8 cellular contexts compared by ENCODE assay signal in the genomic region with DNA sequence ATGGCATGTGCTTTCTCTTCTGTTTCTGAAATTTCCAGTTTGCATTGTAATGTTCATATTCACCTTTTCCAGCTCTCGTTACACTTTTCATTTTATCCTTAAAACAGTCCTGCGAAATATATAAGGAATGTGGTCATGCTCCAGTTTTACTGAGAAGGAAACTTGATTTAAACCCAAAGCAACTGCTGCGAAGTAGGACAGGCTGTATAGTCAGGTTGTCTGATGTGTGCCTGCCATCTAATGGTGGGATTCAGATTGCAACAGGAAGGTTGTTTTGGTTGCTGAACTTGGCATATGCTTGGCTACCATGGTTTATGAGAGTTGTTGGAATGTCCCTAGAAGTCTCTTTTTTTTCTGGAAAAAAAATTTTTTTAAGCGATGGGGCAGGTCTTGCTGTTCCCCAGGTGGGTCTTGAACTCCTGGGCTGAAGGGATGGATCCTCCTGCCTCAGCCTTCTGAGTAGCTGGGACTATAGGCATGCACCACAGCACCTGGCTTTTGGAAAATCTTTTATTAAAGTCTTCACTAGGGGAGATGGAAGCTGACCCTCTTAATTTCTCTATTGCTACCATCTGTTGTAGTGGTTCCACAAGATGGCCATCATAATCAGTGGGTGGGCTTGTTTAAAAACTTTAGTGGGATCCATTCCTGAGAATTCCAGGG.
DNase-seq lines count a peak whose midpoint lies in the region; ATAC-seq and TF ChIP-seq lines count a peak whose summit lies in the region.

No MANE protein-coding gene starts in this region.

- TF ChIP-seq CTCF in GM12864 (IDR thresholded peaks at IDR 0.05; ENCODE audit: low read depth, low read length, missing control alignments) (peak; percentile 84), HCT116 (IDR thresholded peaks at IDR 0.05 in 2 of 3, conservative IDR thresholded peaks at IDR 0.05 in 1 of 3; ENCODE audit: borderline replicate concordance in 1 of 3, insufficient read depth in 1 of 3, low read depth in 2 of 3, low read length in 2 of 3) (peak; percentile 80 to 93 (median 92)), cardiac muscle cell (IDR thresholded peaks at IDR 0.05; ENCODE audit: low read depth, low read length) (peak; percentile 90)

- no peak overlapping the region for H2AFZ ChIP-seq in HCT116 (ENCODE audit: low read depth, low read length, poor library complexity, severe bottlenecking)

- no peak overlapping the region for H3K4me2 ChIP-seq in HCT116 (ENCODE audit: low read length)

- H3K4me1 ChIP-seq in HCT116 (ENCODE audit: control insufficient read depth in 1 of 2, insufficient read depth in 2 of 2, low read length in 2 of 2), result no peaks in the 10 kb centered on the region
- H3K4me1 ChIP-seq in cardiac muscle cell (ENCODE audit: low read depth), result no peaks in the 10 kb centered on the region

- no peak overlapping the region for H3K4me3 ChIP-seq in GM12864 (ENCODE audit: low read depth, low read length)
- H3K4me3 ChIP-seq in HCT116 (replicated peaks in 1 of 2; ENCODE audit: low read depth in 1 of 2, low read length in 2 of 2), result no peak overlapping the region
- no peak overlapping the region for H3K4me3 ChIP-seq in MG63
- H3K4me3 ChIP-seq in cardiac muscle cell, result no peak overlapping the region

- H3K27me3 ChIP-seq in HCT116 (ENCODE audit: insufficient read depth, low read length) (no peaks in the 10 kb centered on the region), MG63 (no peaks in the 10 kb centered on the region), cardiac muscle cell (no peaks in the 10 kb centered on the region)

- ATAC-seq in HCT116, result peak; percentile 80
- peak; percentile 87 to 88 for ATAC-seq in activated naive CD4-positive, alpha-beta T cell treated with anti-CD3 and anti-CD28 coated beads, Interleukin-2, amount 50 U/mL, for 72 hours

- DNase-seq in GM12864 (ENCODE audit: low read depth) (peak; percentile 52), HCT116 (ENCODE audit: low read depth, low spot score) (peak; percentile 54), MG63 (peak; percentile 50), SK-N-DZ (ENCODE audit: low spot score) (peak; percentile 59), cardiac muscle cell (ENCODE audit: low read depth in 1 of 2, low spot score in 1 of 2) (peak; percentile 72 to 90), putamen (ENCODE audit: low spot score) (peak; percentile 69), NK-92 (lab: John Stamatoyannopoulos, UW; ENCODE audit: unreplicated experiment) (no peak)
- DNase-seq in activated naive CD4-positive, alpha-beta T cell treated with anti-CD3 and anti-CD28 coated beads, Interleukin-2, amount 50 U/mL, for 72 hours (ENCODE audit: low spot score in 2 of 2), result peak in 1 of 2 donors; percentile 68

- H3K79me2 ChIP-seq in HCT116 (ENCODE audit: insufficient read depth, low read length), result no peaks in the 10 kb centered on the region

- no peak for TF ChIP-seq POLR2A in HCT116 (IDR thresholded peaks at IDR 0.05; ENCODE audit: borderline replicate concordance, extremely low read depth, insufficient read depth, insufficient read length)

- no peaks in the 10 kb centered on the region for H3K9me2 ChIP-seq in HCT116 (ENCODE audit: insufficient read depth)

- H3K27ac ChIP-seq in HCT116 (ENCODE audit: low read depth, low read length) (no peak overlapping the region), cardiac muscle cell (no peak overlapping the region)

- peaks cover under 1 to 15% of the 10 kb centered on the region in 2 experiments; a peak in 2 of 4 replicates for H3K36me3 ChIP-seq in HCT116 (ENCODE audit: control insufficient read depth in 1 of 2, insufficient read depth in 2 of 2, low read length in 2 of 2)
- H3K36me3 ChIP-seq in MG63, result peaks cover 38% of the 10 kb centered on the region
- H3K36me3 ChIP-seq in cardiac muscle cell, result no peaks in the 10 kb centered on the region

- TF ChIP-seq RAD21 in HCT116 (IDR thresholded peaks at IDR 0.05; ENCODE audit: low read depth), result peak; percentile 96

- CTCF ChIA-PET in HCT116 (lab: Charles Lee), result interaction anchor here (0.7 to 4.5 kb wide), 6 partner anchors 8 to 521 kb away, joined by 3 to 25 read pairs (median 4); no protein-coding TSS in a partner anchor

- intact Hi-C loops in HCT116 (cut with micrococcal nuclease), result loop anchor here (1.0 to 5.0 kb wide), 4 partner anchors 87 to 522 kb away; a partner anchor contains a TSS

- H3K27ac Mint-ChIP-seq in activated naive CD4-positive, alpha-beta T cell treated with anti-CD3 and anti-CD28 coated beads, Interleukin-2, amount 50 U/mL, for 72 hours, result no peak overlapping the region

- no peak overlapping the region for H3K9ac ChIP-seq in HCT116 (ENCODE audit: low read length)

- no TSS peak for BruUV-seq in HCT116 (replicated peaks; lab: Mats Ljungman, UMichigan)

- H3K9me3 ChIP-seq in HCT116 (ENCODE audit: control insufficient read depth in 1 of 2, insufficient read depth in 1 of 2, low read depth in 1 of 2, low read length in 2 of 2) (no peaks in the 10 kb centered on the region), MG63 (no peaks in the 10 kb centered on the region), cardiac muscle cell (ENCODE audit: low read depth) (no peaks in the 10 kb centered on the region)

- RAD21 ChIA-PET in HCT116 (lab: Charles Lee; ENCODE audit: low non-redundant PET in 1 of 2, low total read pairs in 2 of 2, uncharacterized antibody in 2 of 2, unreplicated experiment in 2 of 2), result interaction anchor here in 1 of 2 experiments (1.1 kb wide), 1 partner anchor 196 kb away, joined by 3 read pairs; no protein-coding TSS in a partner anchor

- H3K36me3 Mint-ChIP-seq in activated naive CD4-positive, alpha-beta T cell treated with anti-CD3 and anti-CD28 coated beads, Interleukin-2, amount 50 U/mL, for 72 hours, result no peaks in the 10 kb centered on the region

- H3K9me3 Mint-ChIP-seq in activated naive CD4-positive, alpha-beta T cell treated with anti-CD3 and anti-CD28 coated beads, Interleukin-2, amount 50 U/mL, for 72 hours, result no peaks in the 10 kb centered on the region

- POLR2A ChIA-PET in HCT116 (lab: Charles Lee), result no interaction called here

- no peaks in the 10 kb centered on the region for H4K20me1 ChIP-seq in HCT116 (ENCODE audit: insufficient read depth)

TF ChIP-seq in HCT116, 20 proteins besides CTCF, POLR2A, EP300 and RAD21:
- TF ChIP-seq YY1 (IDR thresholded peaks at IDR 0.05; ENCODE audit: extremely low read depth, insufficient replicate concordance, low read depth, low read length), result peak; percentile 7
- no peak for TF ChIP-seq FOSL1 (IDR thresholded peaks at IDR 0.05; ENCODE audit: low read depth)
